ENCODE assay signal across 1 cellular context in the genomic region with DNA sequence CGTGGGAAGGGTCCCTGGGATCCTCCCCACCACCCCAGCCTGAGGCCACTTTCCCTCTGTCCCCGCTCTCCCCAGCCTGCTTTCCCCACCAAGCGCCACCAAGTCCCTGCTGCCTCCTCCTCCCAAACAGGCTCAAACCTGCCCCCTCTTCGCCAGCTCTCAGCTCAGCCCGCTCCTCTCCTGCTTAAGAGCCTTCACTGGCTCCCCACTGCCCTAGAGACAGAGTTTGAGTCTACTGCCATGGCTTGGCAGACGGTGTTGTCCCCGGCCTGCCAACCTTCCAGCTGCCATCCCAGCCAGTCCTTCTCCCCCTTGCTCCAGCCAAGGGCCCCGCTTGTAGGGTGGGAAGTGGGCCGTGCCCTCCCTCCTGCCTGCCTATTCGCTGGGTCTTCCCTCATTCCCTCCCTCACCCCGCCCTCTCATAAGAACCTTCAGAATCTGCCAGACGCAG.
TF ChIP-seq lines count a peak whose summit lies in the region.

No MANE protein-coding gene starts in this region.

TF ChIP-seq in HepG2, 621 proteins besides CTCF, POLR2A, EP300 and RAD21:
- TF ChIP-seq GABPA (IDR thresholded peaks at IDR 0.05; ENCODE audit: low read depth, low read length), result 0 out of 2 replicates have a peak, but pooled peaks have one; percentile 4
- no peak for TF ChIP-seq GABPA (CRISPR knock-in tag; IDR thresholded peaks at IDR 0.05; ENCODE audit: low read depth)
- TF ChIP-seq ZNF207 (IDR thresholded peaks at IDR 0.05; ENCODE audit: borderline replicate concordance), result no peak
